ENCODE assay signal across 29 cellular contexts in genomic region chr4:6960628-6961027, GRCh38.
"Had no signal": no experiment of that assay in that cellular context is flagged by ENCODE, and none has a peak within 500 bp of the region (broad histone marks: within the 10 kb centered on the region; RNA-seq: fewer than 3 reads in every experiment).

No MANE protein-coding gene starts in this region.

- H3K4me2 ChIP-seq: neural progenitor cell had no signal

- FAIRE-seq: endothelial cell of umbilical vein, pancreas, urothelium cell line had no signal

- H3K27me3 ChIP-seq: esophagus muscularis mucosa, foreskin keratinocyte, gastroesophageal sphincter, neural progenitor cell, pancreas, sigmoid colon, testis, tibial artery, upper lobe of left lung had no signal

- H3K36me3 ChIP-seq: gastroesophageal sphincter, neural progenitor cell, pancreas, sigmoid colon, tibial artery, upper lobe of left lung had no signal

- H2AFZ ChIP-seq: neural progenitor cell had no signal

- DNase-seq: dermis blood vessel endothelial cell; effector memory CD4-positive, alpha-beta T cell; foreskin keratinocyte; hypothalamus; immature natural killer cell; islet precursor cell; kidney glomerular epithelial cell; left colon; left ventricle myocardium superior; mesenchymal stem cell; midbrain; naive thymus-derived CD4-positive, alpha-beta T cell; nucleus accumbens; pancreas; sigmoid colon; stimulated activated CD4-positive, alpha-beta T cell treated with anti-CD3 and anti-CD28 coated beads, Interleukin-2, amount 100 ng/mL, for 24 hours; stimulated activated CD4-positive, alpha-beta T cell treated with anti-CD3 and anti-CD28 coated beads, Interleukin-4, amount 100 ng/mL, for 24 hours; stimulated activated naive CD4-positive, alpha-beta T cell treated with Interleukin-2 at 50 U/mL for 16 hours; substantia nigra; testis; tibial artery; upper lobe of left lung had no signal

- H3K9ac ChIP-seq: neural progenitor cell had no signal

- H3K9me3 ChIP-seq: esophagus muscularis mucosa, gastroesophageal sphincter, pancreas, sigmoid colon, testis, tibial artery, upper lobe of left lung had no signal

- ATAC-seq: foreskin keratinocyte; gastroesophageal sphincter; left ventricle myocardium superior; naive thymus-derived CD4-positive, alpha-beta T cell; pancreas; stimulated activated effector memory CD8-positive, alpha-beta T cell treated with anti-CD3 and anti-CD28 coated beads, Interleukin-12 subunit alpha, Interleukin-12 subunit beta, amount 100 ng/mL, for 72 hours had no signal

- H3K4me1 ChIP-seq: foreskin keratinocyte, sigmoid colon, testis had no signal

- H3K27ac ChIP-seq: coronary artery, esophagus muscularis mucosa, foreskin keratinocyte, gastroesophageal sphincter, neural progenitor cell, pancreas, sigmoid colon, testis, tibial artery, upper lobe of left lung had no signal

- H3K4me3 ChIP-seq: coronary artery, esophagus muscularis mucosa, gastroesophageal sphincter, neural progenitor cell, pancreas, sigmoid colon, testis, tibial artery, upper lobe of left lung had no signal
